ENCODE assay signal across 27 cellular contexts in the genomic region with DNA sequence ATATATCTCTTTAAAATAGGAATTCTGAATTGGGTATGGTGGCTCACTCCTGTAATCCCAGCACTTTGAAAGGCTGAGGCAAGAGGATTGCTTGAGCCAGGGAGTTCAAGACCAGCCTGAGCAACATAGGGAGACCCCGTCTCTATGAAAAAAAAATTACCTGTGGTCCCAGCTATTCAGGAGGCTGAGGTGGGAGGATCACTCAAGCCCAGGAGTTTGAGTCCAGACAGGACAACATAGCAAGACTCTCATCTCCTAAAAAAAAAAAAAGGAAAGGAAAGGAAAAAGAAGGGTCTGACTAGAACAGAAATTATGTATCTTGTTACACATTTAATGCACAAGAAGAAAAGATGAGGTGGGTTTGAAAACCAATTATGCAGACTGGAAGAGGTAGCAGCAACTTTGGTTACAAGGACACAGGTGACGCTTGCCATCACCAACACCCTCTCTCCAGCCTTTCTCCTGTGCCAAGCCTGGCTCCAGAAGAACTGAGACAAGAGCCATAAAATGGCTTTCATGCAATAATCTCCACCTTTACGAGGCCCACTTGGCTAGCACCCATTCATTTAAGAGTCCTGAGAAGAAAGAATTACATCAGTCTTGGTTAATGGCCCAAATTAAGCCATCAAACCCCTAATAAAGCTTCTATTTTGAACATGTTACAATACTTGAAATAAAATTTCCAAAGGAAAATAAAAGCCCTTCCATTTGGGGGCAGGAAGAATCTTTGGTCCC. TPM values are rescaled to one million over a fixed set of nuclear protein-coding genes. Genes with fewer than 3 reads are reported as not detected.
DNase-seq lines count a peak whose midpoint lies in the region; ATAC-seq, FAIRE-seq and TF ChIP-seq lines count a peak whose summit lies in the region.
"Had no signal": no experiment of that assay in that cellular context is flagged by ENCODE, and none has a peak within 500 bp of the region (broad histone marks: within the 10 kb centered on the region; RNA-seq: fewer than 3 reads in every experiment).

No MANE protein-coding gene starts in this region.

- H2AFZ ChIP-seq in GM23338 = peak overlapping the region; percentile 76; the same call in 1 of the 2 replicates

- TF ChIP-seq CTCF in GM23338 (conservative IDR thresholded peaks at IDR 0.05; ENCODE audit: low read depth in 2 of 2) (no peak), colonic mucosa (IDR thresholded peaks at IDR 0.05) (no peak), omental fat pad (IDR thresholded peaks at IDR 0.05) (no peak)

- ATAC-seq in GM23338 = no peak
- no peak for ATAC-seq in omental fat pad (ENCODE audit: low FRiP score)

- no peak overlapping the region for H3K4me2 ChIP-seq in GM23338

- H3K27ac Mint-ChIP-seq in GM23338 = no peak overlapping the region
- H3K27ac Mint-ChIP-seq: HFFc6 had no signal

- H3K4me3 ChIP-seq in GM23338 (no peak overlapping the region), colonic mucosa (no peak overlapping the region), small intestine (ENCODE audit: low read depth in 1 of 2, low read length in 2 of 2) (no peak overlapping the region)
- H3K4me3 ChIP-seq: SJSA1 had no signal

- no peak for FAIRE-seq in small intestine (lab: Jason Lieb, UNC)
- FAIRE-seq: GM19239, H54, RCC 7860 had no signal

- H3F3A ChIP-seq in GM23338 (replicated peaks; ENCODE audit: low read depth) = no peaks in the 10 kb centered on the region

- DNase-seq in GM23338 (ENCODE audit: low spot score) = no peak
- DNase-seq in NCI-H1092 treated with DMSO at 0.1 percent for 48 hours (lab: John Stamatoyannopoulos, UW) = peak; percentile 51
- DNase-seq in colonic mucosa = peak; percentile 73
- DNase-seq in DMS 273 (lab: John Stamatoyannopoulos, UW; ENCODE audit: unreplicated experiment) = no peak
- DNase-seq in small intestine = no peak
- DNase-seq in omental fat pad (ENCODE audit: low spot score) = no peak
- no peak for DNase-seq in 8988T
- DNase-seq: AML-193; C1 segment of cervical spinal cord; Calu3; CD8-positive, alpha-beta memory T cell; EL; GF-D8; HFFc6; KBM-7; NCI-H1694 treated with DMSO at 0.1 percent for 48 hours; NCI-H2107; NCI-H345; NCI-H774; OCI-M1; T-helper 1 cell had no signal

- H3K4me1 ChIP-seq in GM23338 (ENCODE audit: insufficient read depth) (0 out of 2 replicates have a peak, but pooled peaks cover 1% of the 10 kb centered on the region), colonic mucosa (peaks cover 4% of the 10 kb centered on the region), small intestine (ENCODE audit: control insufficient read depth in 2 of 2, insufficient read depth in 1 of 2, low read depth in 1 of 2, low read length in 1 of 2) (peaks cover 2 to 3% of the 10 kb centered on the region in 2 donors)

- no peak overlapping the region for H3K4me3 Mint-ChIP-seq in GM23338
- H3K4me3 Mint-ChIP-seq: CD8-positive, alpha-beta memory T cell; HFFc6 had no signal

- no peaks in the 10 kb centered on the region for H4K20me1 ChIP-seq in GM23338 (replicated peaks; ENCODE audit: insufficient read depth)

- H3K27ac ChIP-seq in GM23338 (ENCODE audit: low read depth) (no peak overlapping the region), colonic mucosa (peak overlapping the region; percentile 17), small intestine (ENCODE audit: low read depth in 1 of 2, low read length in 1 of 2) (no peak overlapping the region)
- H3K27ac ChIP-seq: HL-60, SJSA1 had no signal

- H3K79me2 ChIP-seq in GM23338 (replicated peaks; ENCODE audit: insufficient read depth) = no peaks in the 10 kb centered on the region

- H3K27me3 Mint-ChIP-seq in GM23338 (ENCODE audit: insufficient read depth, low read depth, poor library complexity) = peaks cover 12% of the 10 kb centered on the region
- H3K27me3 Mint-ChIP-seq: CD8-positive, alpha-beta memory T cell had no signal

- WGBS in small intestine, 3 donors = 44 to 60% (median 45%) methylated on average over 3 of the region's 3 CpGs

- H3K9me3 ChIP-seq in colonic mucosa (no peaks in the 10 kb centered on the region), small intestine (ENCODE audit: control insufficient read depth, low read depth) (no peaks in the 10 kb centered on the region)
- H3K9me3 ChIP-seq: SJSA1 had no signal

- no peaks in the 10 kb centered on the region for H3K27me3 ChIP-seq in GM23338 (ENCODE audit: insufficient read depth)
- no peaks in the 10 kb centered on the region for H3K27me3 ChIP-seq in colonic mucosa
- no peaks in the 10 kb centered on the region for H3K27me3 ChIP-seq in small intestine (ENCODE audit: control insufficient read depth in 2 of 2, insufficient read depth in 2 of 2, low read length in 2 of 2)
- H3K27me3 ChIP-seq: SJSA1 had no signal

- H3K9ac ChIP-seq in colonic mucosa (ENCODE audit: low read depth in 2 of 2, low read length in 2 of 2) = peak overlapping the region in 1 of 2 donors; percentile 43

- peaks cover 17% of the 10 kb centered on the region for H3K4me1 Mint-ChIP-seq in GM23338
- H3K4me1 Mint-ChIP-seq: CD8-positive, alpha-beta memory T cell had no signal

- H3K36me3 ChIP-seq in GM23338 (ENCODE audit: insufficient read depth) = no peaks in the 10 kb centered on the region
- no peaks in the 10 kb centered on the region for H3K36me3 ChIP-seq in colonic mucosa
- H3K36me3 ChIP-seq in small intestine (ENCODE audit: control insufficient read depth in 2 of 2, insufficient read depth in 2 of 2, low read length in 2 of 2) = no peaks in the 10 kb centered on the region
- H3K36me3 ChIP-seq: SJSA1 had no signal

- intact Hi-C loops in colonic mucosa (cut with DNase I) = no loop called here

- no peaks in the 10 kb centered on the region; the same call in 2 of the 3 replicates for H3K9me3 Mint-ChIP-seq in GM23338
- H3K9me3 Mint-ChIP-seq: CD8-positive, alpha-beta memory T cell; HFFc6 had no signal

- H3K9me2 ChIP-seq in GM23338 (ENCODE audit: insufficient read depth) = no peaks in the 10 kb centered on the region

- H3K36me3 Mint-ChIP-seq in GM23338 (ENCODE audit: low read depth) = no peaks in the 10 kb centered on the region
- H3K36me3 Mint-ChIP-seq: CD8-positive, alpha-beta memory T cell had no signal

TF ChIP-seq in GM23338, 12 proteins besides CTCF, POLR2A, EP300 and RAD21 (continues in another document):
- TF ChIP-seq NANOG (IDR thresholded peaks at IDR 0.05; ENCODE audit: borderline replicate concordance) = no peak
- no peak for TF ChIP-seq POLR2AphosphoS5 (IDR thresholded peaks at IDR 0.05; ENCODE audit: low read depth)
- TF ChIP-seq EZH2 (IDR thresholded peaks at IDR 0.05; ENCODE audit: low read depth, unreplicated experiment) = no peak
- TF ChIP-seq, protein P1, sequence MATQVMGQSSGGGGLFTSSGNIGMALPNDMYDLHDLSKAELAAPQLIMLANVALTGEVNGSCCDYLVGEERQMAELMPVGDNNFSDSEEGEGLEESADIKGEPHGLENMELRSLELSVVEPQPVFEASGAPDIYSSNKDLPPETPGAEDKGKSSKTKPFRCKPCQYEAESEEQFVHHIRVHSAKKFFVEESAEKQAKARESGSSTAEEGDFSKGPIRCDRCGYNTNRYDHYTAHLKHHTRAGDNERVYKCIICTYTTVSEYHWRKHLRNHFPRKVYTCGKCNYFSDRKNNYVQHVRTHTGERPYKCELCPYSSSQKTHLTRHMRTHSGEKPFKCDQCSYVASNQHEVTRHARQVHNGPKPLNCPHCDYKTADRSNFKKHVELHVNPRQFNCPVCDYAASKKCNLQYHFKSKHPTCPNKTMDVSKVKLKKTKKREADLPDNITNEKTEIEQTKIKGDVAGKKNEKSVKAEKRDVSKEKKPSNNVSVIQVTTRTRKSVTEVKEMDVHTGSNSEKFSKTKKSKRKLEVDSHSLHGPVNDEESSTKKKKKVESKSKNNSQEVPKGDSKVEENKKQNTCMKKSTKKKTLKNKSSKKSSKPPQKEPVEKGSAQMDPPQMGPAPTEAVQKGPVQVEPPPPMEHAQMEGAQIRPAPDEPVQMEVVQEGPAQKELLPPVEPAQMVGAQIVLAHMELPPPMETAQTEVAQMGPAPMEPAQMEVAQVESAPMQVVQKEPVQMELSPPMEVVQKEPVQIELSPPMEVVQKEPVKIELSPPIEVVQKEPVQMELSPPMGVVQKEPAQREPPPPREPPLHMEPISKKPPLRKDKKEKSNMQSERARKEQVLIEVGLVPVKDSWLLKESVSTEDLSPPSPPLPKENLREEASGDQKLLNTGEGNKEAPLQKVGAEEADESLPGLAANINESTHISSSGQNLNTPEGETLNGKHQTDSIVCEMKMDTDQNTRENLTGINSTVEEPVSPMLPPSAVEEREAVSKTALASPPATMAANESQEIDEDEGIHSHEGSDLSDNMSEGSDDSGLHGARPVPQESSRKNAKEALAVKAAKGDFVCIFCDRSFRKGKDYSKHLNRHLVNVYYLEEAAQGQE (IDR thresholded peaks at IDR 0.05; ENCODE audit: unreplicated experiment) = no peak
- no peak for TF ChIP-seq CREB1 (CRISPR knock-in tag; IDR thresholded peaks at IDR 0.05; ENCODE audit: low read depth)

RNA-seq across cellular contexts. Expression of a gene that starts 4.8 kb away (rescaled TPM):
- total RNA-seq in GM23338 (2014; rRNA removed; shearing (Covaris generic)) = 13.4 and 14.5 TPM in 2 replicates
- polyA plus RNA-seq in GM23338 (2016; fragmentation: Nextera tagmentation; extraction: Ambion mirVana) = 10.7 and 12.3 TPM in 2 replicates
- 100 to 1,000 TPM; 744 to 902 TPM for total RNA-seq in colonic mucosa
- 100 to 1,000 TPM in 2 of 3 donors, 10 to 100 TPM in 1; 83.7 to 302 (median 175) TPM for polyA plus RNA-seq in small intestine
- 100 to 1,000 TPM in 2 of 4 donors, 10 to 100 TPM in 2; 35.7 to 190 (median 128) TPM for total RNA-seq in omental fat pad
- total RNA-seq: CD8-positive, alpha-beta memory T cell; HT1080 had no signal
- polyA plus RNA-seq: CD8-positive, alpha-beta memory T cell had no signal

RNA-seq across cellular contexts. Expression of a gene that starts 22.1 kb away (rescaled TPM):
- total RNA-seq in GM23338 (2014; rRNA removed; shearing (Covaris generic)) = 348 and 352 TPM in 2 replicates
- polyA plus RNA-seq in GM23338 (2016; fragmentation: Nextera tagmentation; extraction: Ambion mirVana) (417 and 443 TPM in 2 replicates), small intestine (100 to 1,000 TPM; 355 to 434 (median 376) TPM)
- total RNA-seq in colonic mucosa (100 to 1,000 TPM; 179 to 273 TPM), omental fat pad (100 to 1,000 TPM; 218 to 238 (median 231) TPM)

RNA-seq across cellular contexts. Expression of a gene that starts 30.3 kb away (rescaled TPM):
- total RNA-seq in GM23338 (2014; rRNA removed; shearing (Covaris generic)) = 44.5 and 48.5 TPM in 2 replicates
- polyA plus RNA-seq in GM23338 (2016; fragmentation: Nextera tagmentation; extraction: Ambion mirVana) (13.0 and 13.3 TPM in 2 replicates), small intestine (10 to 100 TPM; 12.4 to 30.7 (median 21.0) TPM)
- total RNA-seq in colonic mucosa (10 to 100 TPM; 28.6 to 44.1 TPM), omental fat pad (10 to 100 TPM; 20.1 to 50.6 (median 24.4) TPM)

RNA-seq across cellular contexts. Expression of a gene that starts 50.1 kb away (rescaled TPM):
- 19.1 and 25.5 TPM in 2 replicates for total RNA-seq in GM23338 (2014; rRNA removed; shearing (Covaris generic))
- polyA plus RNA-seq in GM23338 (2016; fragmentation: Nextera tagmentation; extraction: Ambion mirVana) = 12.3 and 15.3 TPM in 2 replicates
- total RNA-seq in colonic mucosa = 10 to 100 TPM; 47.2 to 53.5 TPM
- 10 to 100 TPM; 30.3 to 35.1 (median 32.5) TPM for polyA plus RNA-seq in small intestine
- 100 to 1,000 TPM in 1 of 4 donors, 10 to 100 TPM in 3; 80.4 to 109 (median 87.2) TPM for total RNA-seq in omental fat pad

Comparison
In these comparisons a context has a peak if more than half of its experiments do, and no peak if none do; other contexts are left out.
1. DNase-seq: peak in NCI-H1092 treated with DMSO at 0.1 percent for 48 hours (single experiment) and colonic mucosa (single experiment); none in GM23338 (single experiment), DMS 273 (single experiment), small intestine (single experiment), omental fat pad (single experiment) and 8988T (single experiment).